Comparison of ENCODE assay signal across 17 cellular contexts in genomic region chr2:101076581-101076980, GRCh38.
"Had no signal": no experiment of that assay in that cellular context is flagged by ENCODE, and none has a peak within 500 bp of the region (broad histone marks: within the 10 kb centered on the region; RNA-seq: fewer than 3 reads in every experiment).

No MANE protein-coding gene starts in this region.

- H3K27me3 ChIP-seq: ascending aorta, hepatocyte, spleen, stomach had no signal

- H3K4me1 ChIP-seq: ascending aorta, spleen had no signal

- H3K9me3 Mint-ChIP-seq: activated CD4-positive, alpha-beta T cell treated with anti-CD3 and anti-CD28 coated beads, Interleukin-2, amount 10 ng/mL, durations not matched to agents 7 days and 5 days; activated T-helper 1 cell treated with anti-CD3 and anti-CD28 coated beads, Interleukin-12 subunit alpha, Interleukin-12 subunit beta, Interleukin-2, Interleukin-4 antibody, amounts not matched to agents 30 ng/mL and 10 ng/mL and 1 ng/mL, durations not matched to agents 14 hours and 24 hours and 36 hours had no signal

- ATAC-seq: sciatic nerve had no signal

- H3K27ac Mint-ChIP-seq: activated CD4-positive, alpha-beta T cell treated with anti-CD3 and anti-CD28 coated beads, Interleukin-2, amount 10 ng/mL, durations not matched to agents 7 days and 5 days; activated T-helper 1 cell treated with anti-CD3 and anti-CD28 coated beads, Interleukin-12 subunit alpha, Interleukin-12 subunit beta, Interleukin-2, Interleukin-4 antibody, amounts not matched to agents 30 ng/mL and 10 ng/mL and 1 ng/mL, durations not matched to agents 14 hours and 24 hours and 36 hours; endodermal cell; nephron had no signal

- H3K9me3 ChIP-seq: prostate gland, thoracic aorta had no signal

- H3K27ac ChIP-seq: ascending aorta, hepatocyte, spleen, stomach, thoracic aorta had no signal

- H3K36me3 ChIP-seq: ascending aorta, prostate gland, spleen, thoracic aorta had no signal

- H3K4me1 Mint-ChIP-seq: activated CD4-positive, alpha-beta T cell treated with anti-CD3 and anti-CD28 coated beads, Interleukin-2, amount 10 ng/mL, durations not matched to agents 7 days and 5 days; endodermal cell; nephron had no signal

- H3K4me3 ChIP-seq: ascending aorta, hepatocyte, prostate gland, spleen, stomach, thoracic aorta had no signal

- DNase-seq: activated CD4-positive, alpha-beta T cell treated with anti-CD3 and anti-CD28 coated beads, Interleukin-2, amount 10 ng/mL, durations not matched to agents 7 days and 5 days; activated CD4-positive, CD25-positive, alpha-beta regulatory T cell; activated CD8-positive, alpha-beta memory T cell treated with anti-CD3 and anti-CD28 coated beads for 24 hours; activated naive CD4-positive, alpha-beta T cell treated with Interleukin-2 at 50 U/mL for 16 hours; endodermal cell; kidney; nucleus accumbens; spleen; stomach; T-helper 2 cell had no signal

- H3K4me3 Mint-ChIP-seq: activated CD4-positive, alpha-beta T cell treated with anti-CD3 and anti-CD28 coated beads, Interleukin-2, amount 10 ng/mL, durations not matched to agents 7 days and 5 days; activated T-helper 1 cell treated with anti-CD3 and anti-CD28 coated beads, Interleukin-12 subunit alpha, Interleukin-12 subunit beta, Interleukin-2, Interleukin-4 antibody, amounts not matched to agents 30 ng/mL and 10 ng/mL and 1 ng/mL, durations not matched to agents 14 hours and 24 hours and 36 hours; endodermal cell; nephron had no signal
